ENCODE assay signal across 30 cellular contexts in the genomic region with DNA sequence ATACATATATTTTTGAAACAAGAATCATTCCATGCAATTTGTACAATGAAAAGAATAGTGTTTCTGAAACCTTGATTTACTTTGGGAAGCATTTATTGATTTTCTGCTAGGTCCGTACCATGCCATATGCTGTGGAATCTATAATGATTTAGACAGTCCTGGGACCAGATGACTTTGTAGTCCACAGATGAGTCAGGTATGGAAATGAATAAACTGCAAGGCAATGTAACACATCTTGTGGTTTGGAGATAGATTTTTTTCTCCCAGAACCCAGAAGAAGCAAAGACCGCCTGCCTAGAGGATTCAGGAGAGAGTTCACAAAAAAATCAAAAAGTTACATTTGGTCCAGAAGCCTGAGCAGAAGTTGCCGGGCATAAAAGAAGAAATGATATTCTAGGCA.
"Had no signal": no experiment of that assay in that cellular context is flagged by ENCODE, and none has a peak within 500 bp of the region (broad histone marks: within the 10 kb centered on the region; RNA-seq: fewer than 3 reads in every experiment).

No MANE protein-coding gene starts in this region.

- H3K4me1 Mint-ChIP-seq: endodermal cell; naive thymus-derived CD8-positive, alpha-beta T cell; neural crest cell; stimulated activated effector memory CD8-positive, alpha-beta T cell treated with anti-CD3 and anti-CD28 coated beads, Interleukin-12 subunit alpha, Interleukin-12 subunit beta, amount 100 ng/mL, for 72 hours had no signal

- H3K9me3 ChIP-seq: heart right ventricle, left lung, lower lobe of right lung, psoas muscle, sigmoid colon, thoracic aorta had no signal

- H3K36me3 ChIP-seq: brain microvascular endothelial cell, heart right ventricle, left lung, lower lobe of right lung, sigmoid colon, thoracic aorta had no signal

- H3K36me3 Mint-ChIP-seq: activated naive CD8-positive, alpha-beta T cell; naive thymus-derived CD8-positive, alpha-beta T cell; stimulated activated effector memory CD8-positive, alpha-beta T cell treated with anti-CD3 and anti-CD28 coated beads, Interleukin-12 subunit alpha, Interleukin-12 subunit beta, amount 100 ng/mL, for 72 hours had no signal

- ATAC-seq: activated T-cell treated with anti-CD3 and anti-CD28 coated beads, Interleukin-2, amount 50 U/mL, for 72 hours; esophagus mucosa; heart right ventricle; left lung; lower lobe of right lung; naive thymus-derived CD8-positive, alpha-beta T cell; psoas muscle; stimulated activated effector memory CD8-positive, alpha-beta T cell treated with anti-CD3 and anti-CD28 coated beads, Interleukin-12 subunit alpha, Interleukin-12 subunit beta, amount 100 ng/mL, for 72 hours had no signal

- H3K4me1 ChIP-seq: heart right ventricle, left lung, lower lobe of right lung, parathyroid adenoma, psoas muscle, sigmoid colon had no signal

- H3K4me3 ChIP-seq: heart right ventricle, left lung, lower lobe of right lung, psoas muscle, sigmoid colon, thoracic aorta had no signal

- H3K27me3 Mint-ChIP-seq: activated naive CD8-positive, alpha-beta T cell; naive thymus-derived CD8-positive, alpha-beta T cell; stimulated activated naive CD8-positive, alpha-beta T cell treated with anti-CD3 and anti-CD28 coated beads, Interleukin-15, Interleukin-2, amounts not matched to agents 100 ng/mL and 50 ng/mL, for 24 hours had no signal

- DNase-seq: activated CD4-positive, alpha-beta T cell treated with anti-CD3 and anti-CD28 coated beads for 4 hours; activated CD4-positive, alpha-beta T cell treated with anti-CD3 and anti-CD28 coated beads, Interleukin-2, amount 50 U/mL, for 4 hours; activated naive CD4-positive, alpha-beta T cell; activated T-cell treated with anti-CD3 and anti-CD28 coated beads for 4 hours; activated T-cell treated with anti-CD3 and anti-CD28 coated beads, Interleukin-2, amount 50 U/mL, for 72 hours; anterior cingulate cortex; brain microvascular endothelial cell; cortex of kidney; endodermal cell; heart right ventricle; kidney glomerular epithelial cell; left lung; lower lobe of right lung; mesenchymal stem cell; naive thymus-derived CD8-positive, alpha-beta T cell; nucleus accumbens; psoas muscle; sigmoid colon; small intestine; stimulated activated CD4-positive, alpha-beta T cell treated with anti-CD3 and anti-CD28 coated beads, Interleukin-4, amount 100 ng/mL, for 24 hours; trophoblast cell had no signal

- H3K4me3 Mint-ChIP-seq: activated naive CD8-positive, alpha-beta T cell; activated T-cell treated with anti-CD3 and anti-CD28 coated beads, Interleukin-2, amount 50 U/mL, for 72 hours; endodermal cell; naive thymus-derived CD8-positive, alpha-beta T cell; neural crest cell; stimulated activated effector memory CD8-positive, alpha-beta T cell treated with anti-CD3 and anti-CD28 coated beads, Interleukin-12 subunit alpha, Interleukin-12 subunit beta, amount 100 ng/mL, for 72 hours; stimulated activated naive CD8-positive, alpha-beta T cell treated with anti-CD3 and anti-CD28 coated beads, Interleukin-15, Interleukin-2, amounts not matched to agents 100 ng/mL and 50 ng/mL, for 24 hours; T-helper 2 cell treated with Interferon-gamma antibody and Interleukin-4, amounts not matched to agents 5 μg/mL and 100 μg/mL, for 36 hours had no signal

- H3K9me3 Mint-ChIP-seq: activated T-cell treated with anti-CD3 and anti-CD28 coated beads, Interleukin-2, amount 50 U/mL, for 72 hours; endodermal cell; neural crest cell; stimulated activated naive CD8-positive, alpha-beta T cell treated with anti-CD3 and anti-CD28 coated beads, Interleukin-15, Interleukin-2, amounts not matched to agents 100 ng/mL and 50 ng/mL, for 24 hours had no signal

- H3K27me3 ChIP-seq: brain microvascular endothelial cell, heart right ventricle, left lung, sigmoid colon had no signal

- H3K27ac Mint-ChIP-seq: activated naive CD8-positive, alpha-beta T cell; activated T-cell treated with anti-CD3 and anti-CD28 coated beads, Interleukin-2, amount 50 U/mL, for 72 hours; endodermal cell; naive thymus-derived CD8-positive, alpha-beta T cell; stimulated activated effector memory CD8-positive, alpha-beta T cell treated with anti-CD3 and anti-CD28 coated beads, Interleukin-12 subunit alpha, Interleukin-12 subunit beta, amount 100 ng/mL, for 72 hours; stimulated activated naive CD8-positive, alpha-beta T cell treated with anti-CD3 and anti-CD28 coated beads, Interleukin-15, Interleukin-2, amounts not matched to agents 100 ng/mL and 50 ng/mL, for 24 hours; T-helper 2 cell treated with Interferon-gamma antibody and Interleukin-4, amounts not matched to agents 5 μg/mL and 100 μg/mL, for 36 hours had no signal

- H3K27ac ChIP-seq: brain microvascular endothelial cell, heart right ventricle, left lung, lower lobe of right lung, parathyroid adenoma, psoas muscle, sigmoid colon, thoracic aorta, VCaP had no signal
